ENCODE assay signal across 8 cellular contexts in the genomic region with DNA sequence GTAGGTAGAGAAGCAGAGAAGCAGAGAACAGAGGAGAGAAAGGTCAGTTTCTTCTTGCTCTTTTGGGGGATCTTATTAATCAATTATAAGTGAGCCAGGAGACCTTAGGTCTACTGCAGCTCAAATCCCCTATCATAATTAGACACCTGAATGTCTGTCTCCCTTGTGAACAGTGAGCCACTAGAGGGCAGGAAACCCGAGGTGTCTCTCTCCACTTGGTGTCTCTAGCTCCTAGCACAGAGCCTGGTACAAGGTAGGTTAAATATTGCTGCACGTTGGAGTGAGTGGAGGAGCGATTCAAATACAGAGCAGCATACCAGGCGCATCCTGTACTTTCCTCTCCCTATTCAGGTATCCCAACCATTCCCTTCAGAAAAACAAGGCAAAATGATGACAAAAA. TPM values are rescaled to one million over a fixed set of nuclear protein-coding genes. Genes with fewer than 3 reads are reported as not detected.
A peak's percentile ranks its signal among the peaks of the same experiment; 100 is the strongest.
DNase-seq lines count a peak whose midpoint lies in the region; ATAC-seq and TF ChIP-seq lines count a peak whose summit lies in the region.

No MANE protein-coding gene starts in this region.

- no peaks in the 10 kb centered on the region for H3K9me3 ChIP-seq in HCT116 (ENCODE audit: control insufficient read depth in 1 of 2, insufficient read depth in 1 of 2, low read depth in 1 of 2, low read length in 2 of 2)

- peak; percentile 59 for DNase-seq in Daoy (ENCODE audit: low read depth)
- peak; percentile 36 for DNase-seq in HCT116 (ENCODE audit: low read depth, low spot score)
- DNase-seq in SK-N-DZ (ENCODE audit: low spot score) = peak; percentile 63
- DNase-seq in inferior parietal cortex (ENCODE audit: extremely low spot score) = peak; percentile 12
- DNase-seq in middle frontal gyrus (ENCODE audit: extremely low spot score, low spot score) = no peak
- DNase-seq in lower leg skin (ENCODE audit: low spot score in 2 of 2) = no peak
- no peak for DNase-seq in NCI-H2227 treated with DMSO at 0.1 percent for 48 hours (lab: John Stamatoyannopoulos, UW)
- no peak for DNase-seq in NCI-H146 treated with DMSO at 0.1 percent for 48 hours (lab: John Stamatoyannopoulos, UW; ENCODE audit: unreplicated experiment)

- TF ChIP-seq POLR2A in HCT116 (IDR thresholded peaks at IDR 0.05; ENCODE audit: borderline replicate concordance, extremely low read depth, insufficient read depth, insufficient read length) (no peak), lower leg skin (IDR thresholded peaks at IDR 0.05) (no peak)

- no peak overlapping the region for H3K27ac ChIP-seq in HCT116 (ENCODE audit: low read depth, low read length)

- no TSS peak for BruUV-seq in HCT116 (replicated peaks; lab: Mats Ljungman, UMichigan)

- CTCF ChIA-PET in HCT116 (lab: Charles Lee) = interaction anchor here (0.6 to 1.4 kb wide), 7 partner anchors 9 to 323 kb away, joined by 3 to 12 read pairs (median 3); no protein-coding TSS in a partner anchor

- no peak overlapping the region for H3K4me2 ChIP-seq in HCT116 (ENCODE audit: low read length)

- peaks cover 47% of the 10 kb centered on the region; the same call in 1 of the 2 replicates for H3K27me3 ChIP-seq in HCT116 (ENCODE audit: insufficient read depth, low read length)

- no peaks in the 10 kb centered on the region for H4K20me1 ChIP-seq in HCT116 (ENCODE audit: insufficient read depth)

- no peaks in the 10 kb centered on the region for H3K79me2 ChIP-seq in HCT116 (ENCODE audit: insufficient read depth, low read length)

- H2AFZ ChIP-seq in HCT116 (ENCODE audit: low read depth, low read length, poor library complexity, severe bottlenecking) = no peak overlapping the region

- H3K4me3 ChIP-seq in HCT116 (replicated peaks in 1 of 2; ENCODE audit: low read depth in 1 of 2, low read length in 2 of 2) (no peak overlapping the region), lower leg skin (ENCODE audit: low read depth, poor library complexity, severe bottlenecking) (no peak overlapping the region)

- no peak overlapping the region for H3K9ac ChIP-seq in HCT116 (ENCODE audit: low read length)

- H3K36me3 ChIP-seq in HCT116 (ENCODE audit: control insufficient read depth in 1 of 2, insufficient read depth in 2 of 2, low read length in 2 of 2) = no peaks in the 10 kb centered on the region

- TF ChIP-seq CTCF in HCT116 (IDR thresholded peaks at IDR 0.05 in 2 of 3, conservative IDR thresholded peaks at IDR 0.05 in 1 of 3; ENCODE audit: borderline replicate concordance in 1 of 3, insufficient read depth in 1 of 3, low read depth in 2 of 3, low read length in 2 of 3) (peak; percentile 68 to 80 (median 71)), lower leg skin (IDR thresholded peaks at IDR 0.05) (no peak)

- POLR2A ChIA-PET in HCT116 (lab: Charles Lee) = no interaction called here

- no peaks in the 10 kb centered on the region for H3K4me1 ChIP-seq in HCT116 (ENCODE audit: control insufficient read depth in 1 of 2, insufficient read depth in 2 of 2, low read length in 2 of 2)

- ATAC-seq in HCT116 = peak; percentile 95

- WGBS in lower leg skin, 2 donors = 14 to 28% methylated on average over 4 of the region's 4 CpGs

- no peaks in the 10 kb centered on the region for H3K9me2 ChIP-seq in HCT116 (ENCODE audit: insufficient read depth)

- peak; percentile 62 for TF ChIP-seq RAD21 in HCT116 (IDR thresholded peaks at IDR 0.05; ENCODE audit: low read depth)

- intact Hi-C loops in HCT116 (cut with micrococcal nuclease) = loop anchor here (1.0 kb wide), 1 partner anchor 324 kb away; no protein-coding TSS in a partner anchor
- intact Hi-C loops in lower leg skin (cut with DNase I; ENCODE audit: low total_unique reads) = no loop called here

- RAD21 ChIA-PET in HCT116 (lab: Charles Lee; ENCODE audit: low non-redundant PET in 1 of 2, low total read pairs in 2 of 2, uncharacterized antibody in 2 of 2, unreplicated experiment in 2 of 2) = no interaction called here

TF ChIP-seq in HCT116, 20 proteins besides CTCF, POLR2A, EP300 and RAD21:
- TF ChIP-seq YY1 (IDR thresholded peaks at IDR 0.05; ENCODE audit: extremely low read depth, insufficient replicate concordance, low read depth, low read length) (no peak), EGR1 (IDR thresholded peaks at IDR 0.05; ENCODE audit: low read depth) (no peak), CBX3 (IDR thresholded peaks at IDR 0.05; ENCODE audit: low read depth) (peak; percentile 64), TCF7L2 (IDR thresholded peaks at IDR 0.05; ENCODE audit: borderline replicate concordance, extremely low read depth, insufficient read depth, insufficient read length) (no peak)
- TF ChIP-seq, protein P1, sequence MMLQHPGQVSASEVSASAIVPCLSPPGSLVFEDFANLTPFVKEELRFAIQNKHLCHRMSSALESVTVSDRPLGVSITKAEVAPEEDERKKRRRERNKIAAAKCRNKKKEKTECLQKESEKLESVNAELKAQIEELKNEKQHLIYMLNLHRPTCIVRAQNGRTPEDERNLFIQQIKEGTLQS (IDR thresholded peaks at IDR 0.05) = no peak

RNA-seq across cellular contexts. Expression of gene ST8SIA2, which starts 2.0 kb away (rescaled TPM):
- 2.9 and 6.4 TPM in 2 replicates for total RNA-seq in Daoy (2014; rRNA removed; shearing (Covaris generic))
- total RNA-seq in HCT116 (2021; ENCODE audit: unreplicated experiment) (not detected), lower leg skin (under 1 TPM in 1 of 4 donors, not detected in 3; 0.06 TPM)
- not detected in 2 replicates for polyA plus RNA-seq in HCT116 (2012)
- polyA plus RNA-seq in SK-N-DZ (2014; cell fraction: cytosol; rRNA removed) = 33.5 and 54.4 TPM in 2 replicates
- polyA plus RNA-seq in SK-N-DZ (2014; cell fraction: nucleus; rRNA removed) = 26.7 and 46.1 TPM in 2 replicates

Comparison
In these comparisons a context has a peak if more than half of its experiments do, and no peak if none do; other contexts are left out.
1. DNase-seq: peak in Daoy (single experiment), HCT116 (single experiment), SK-N-DZ (single experiment) and inferior parietal cortex (single experiment); none in middle frontal gyrus (single experiment), lower leg skin (0 of 2), NCI-H2227 treated with DMSO at 0.1 percent for 48 hours (single experiment) and NCI-H146 treated with DMSO at 0.1 percent for 48 hours (single experiment).
2. CTCF ChIP-seq: peak in HCT116 (3 of 3); none in lower leg skin (0 of 3).